ENCODE assay signal across 2 cellular contexts in the genomic region with DNA sequence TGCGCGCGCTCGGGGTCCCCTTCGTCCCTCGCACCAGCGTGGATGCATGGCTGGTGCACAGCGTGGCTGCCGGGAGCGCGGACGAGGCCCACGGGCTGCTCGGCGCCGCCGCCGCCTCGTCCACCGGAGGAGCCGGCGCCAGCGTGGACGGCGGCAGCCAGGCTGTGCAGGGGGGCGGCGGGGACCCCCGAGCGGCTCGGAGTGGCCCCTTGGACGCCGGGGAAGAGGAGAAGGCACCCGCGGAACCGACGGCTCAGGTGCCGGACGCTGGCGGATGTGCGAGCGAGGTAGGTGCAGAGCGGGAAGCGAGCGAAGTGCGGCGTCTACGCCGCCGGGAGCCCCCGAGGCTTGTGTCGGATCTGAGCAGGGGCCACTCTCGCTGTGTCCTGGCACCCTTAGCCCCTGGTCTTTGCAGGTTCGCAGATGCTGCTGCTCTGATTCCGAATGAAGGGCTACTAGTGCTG.
TF ChIP-seq lines count a peak whose summit lies in the region.

No MANE protein-coding gene starts in this region.

TF ChIP-seq in WTC11, 78 proteins besides CTCF, POLR2A, EP300 and RAD21:
- TF ChIP-seq, protein P1, sequence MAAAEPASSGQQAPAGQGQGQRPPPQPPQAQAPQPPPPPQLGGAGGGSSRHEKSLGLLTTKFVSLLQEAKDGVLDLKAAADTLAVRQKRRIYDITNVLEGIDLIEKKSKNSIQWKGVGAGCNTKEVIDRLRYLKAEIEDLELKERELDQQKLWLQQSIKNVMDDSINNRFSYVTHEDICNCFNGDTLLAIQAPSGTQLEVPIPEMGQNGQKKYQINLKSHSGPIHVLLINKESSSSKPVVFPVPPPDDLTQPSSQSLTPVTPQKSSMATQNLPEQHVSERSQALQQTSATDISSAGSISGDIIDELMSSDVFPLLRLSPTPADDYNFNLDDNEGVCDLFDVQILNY (CRISPR knock-in tag; IDR thresholded peaks at IDR 0.05): 0 out of 2 replicates have a peak, but pooled peaks have one; percentile 46
- TF ChIP-seq, protein P2, sequence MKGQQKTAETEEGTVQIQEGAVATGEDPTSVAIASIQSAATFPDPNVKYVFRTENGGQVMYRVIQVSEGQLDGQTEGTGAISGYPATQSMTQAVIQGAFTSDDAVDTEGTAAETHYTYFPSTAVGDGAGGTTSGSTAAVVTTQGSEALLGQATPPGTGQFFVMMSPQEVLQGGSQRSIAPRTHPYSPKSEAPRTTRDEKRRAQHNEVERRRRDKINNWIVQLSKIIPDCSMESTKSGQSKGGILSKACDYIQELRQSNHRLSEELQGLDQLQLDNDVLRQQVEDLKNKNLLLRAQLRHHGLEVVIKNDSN (CRISPR knock-in tag; IDR thresholded peaks at IDR 0.05): 0 out of 2 replicates have a peak, but pooled peaks have one; percentile 13
- TF ChIP-seq, protein P3, sequence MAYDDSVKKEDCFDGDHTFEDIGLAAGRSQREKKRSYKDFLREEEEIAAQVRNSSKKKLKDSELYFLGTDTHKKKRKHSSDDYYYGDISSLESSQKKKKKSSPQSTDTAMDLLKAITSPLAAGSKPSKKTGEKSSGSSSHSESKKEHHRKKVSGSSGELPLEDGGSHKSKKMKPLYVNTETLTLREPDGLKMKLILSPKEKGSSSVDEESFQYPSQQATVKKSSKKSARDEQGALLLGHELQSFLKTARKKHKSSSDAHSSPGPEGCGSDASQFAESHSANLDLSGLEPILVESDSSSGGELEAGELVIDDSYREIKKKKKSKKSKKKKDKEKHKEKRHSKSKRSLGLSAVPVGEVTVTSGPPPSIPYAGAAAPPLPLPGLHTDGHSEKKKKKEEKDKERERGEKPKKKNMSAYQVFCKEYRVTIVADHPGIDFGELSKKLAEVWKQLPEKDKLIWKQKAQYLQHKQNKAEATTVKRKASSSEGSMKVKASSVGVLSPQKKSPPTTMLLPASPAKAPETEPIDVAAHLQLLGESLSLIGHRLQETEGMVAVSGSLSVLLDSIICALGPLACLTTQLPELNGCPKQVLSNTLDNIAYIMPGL (CRISPR knock-in tag; IDR thresholded peaks at IDR 0.05): peak; percentile 39; the same call in 1 of the 2 replicates
- TF ChIP-seq, protein P4, sequence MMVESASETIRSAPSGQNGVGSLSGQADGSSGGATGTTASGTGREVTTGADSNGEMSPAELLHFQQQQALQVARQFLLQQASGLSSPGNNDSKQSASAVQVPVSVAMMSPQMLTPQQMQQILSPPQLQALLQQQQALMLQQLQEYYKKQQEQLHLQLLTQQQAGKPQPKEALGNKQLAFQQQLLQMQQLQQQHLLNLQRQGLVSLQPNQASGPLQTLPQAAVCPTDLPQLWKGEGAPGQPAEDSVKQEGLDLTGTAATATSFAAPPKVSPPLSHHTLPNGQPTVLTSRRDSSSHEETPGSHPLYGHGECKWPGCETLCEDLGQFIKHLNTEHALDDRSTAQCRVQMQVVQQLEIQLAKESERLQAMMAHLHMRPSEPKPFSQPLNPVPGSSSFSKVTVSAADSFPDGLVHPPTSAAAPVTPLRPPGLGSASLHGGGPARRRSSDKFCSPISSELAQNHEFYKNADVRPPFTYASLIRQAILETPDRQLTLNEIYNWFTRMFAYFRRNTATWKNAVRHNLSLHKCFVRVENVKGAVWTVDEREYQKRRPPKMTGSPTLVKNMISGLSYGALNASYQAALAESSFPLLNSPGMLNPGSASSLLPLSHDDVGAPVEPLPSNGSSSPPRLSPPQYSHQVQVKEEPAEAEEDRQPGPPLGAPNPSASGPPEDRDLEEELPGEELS (CRISPR knock-in tag; IDR thresholded peaks at IDR 0.05): peak; percentile 54; the same call in 1 of the 2 replicates
- TF ChIP-seq, protein P5, sequence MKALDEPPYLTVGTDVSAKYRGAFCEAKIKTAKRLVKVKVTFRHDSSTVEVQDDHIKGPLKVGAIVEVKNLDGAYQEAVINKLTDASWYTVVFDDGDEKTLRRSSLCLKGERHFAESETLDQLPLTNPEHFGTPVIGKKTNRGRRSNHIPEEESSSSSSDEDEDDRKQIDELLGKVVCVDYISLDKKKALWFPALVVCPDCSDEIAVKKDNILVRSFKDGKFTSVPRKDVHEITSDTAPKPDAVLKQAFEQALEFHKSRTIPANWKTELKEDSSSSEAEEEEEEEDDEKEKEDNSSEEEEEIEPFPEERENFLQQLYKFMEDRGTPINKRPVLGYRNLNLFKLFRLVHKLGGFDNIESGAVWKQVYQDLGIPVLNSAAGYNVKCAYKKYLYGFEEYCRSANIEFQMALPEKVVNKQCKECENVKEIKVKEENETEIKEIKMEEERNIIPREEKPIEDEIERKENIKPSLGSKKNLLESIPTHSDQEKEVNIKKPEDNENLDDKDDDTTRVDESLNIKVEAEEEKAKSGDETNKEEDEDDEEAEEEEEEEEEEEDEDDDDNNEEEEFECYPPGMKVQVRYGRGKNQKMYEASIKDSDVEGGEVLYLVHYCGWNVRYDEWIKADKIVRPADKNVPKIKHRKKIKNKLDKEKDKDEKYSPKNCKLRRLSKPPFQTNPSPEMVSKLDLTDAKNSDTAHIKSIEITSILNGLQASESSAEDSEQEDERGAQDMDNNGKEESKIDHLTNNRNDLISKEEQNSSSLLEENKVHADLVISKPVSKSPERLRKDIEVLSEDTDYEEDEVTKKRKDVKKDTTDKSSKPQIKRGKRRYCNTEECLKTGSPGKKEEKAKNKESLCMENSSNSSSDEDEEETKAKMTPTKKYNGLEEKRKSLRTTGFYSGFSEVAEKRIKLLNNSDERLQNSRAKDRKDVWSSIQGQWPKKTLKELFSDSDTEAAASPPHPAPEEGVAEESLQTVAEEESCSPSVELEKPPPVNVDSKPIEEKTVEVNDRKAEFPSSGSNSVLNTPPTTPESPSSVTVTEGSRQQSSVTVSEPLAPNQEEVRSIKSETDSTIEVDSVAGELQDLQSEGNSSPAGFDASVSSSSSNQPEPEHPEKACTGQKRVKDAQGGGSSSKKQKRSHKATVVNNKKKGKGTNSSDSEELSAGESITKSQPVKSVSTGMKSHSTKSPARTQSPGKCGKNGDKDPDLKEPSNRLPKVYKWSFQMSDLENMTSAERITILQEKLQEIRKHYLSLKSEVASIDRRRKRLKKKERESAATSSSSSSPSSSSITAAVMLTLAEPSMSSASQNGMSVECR (CRISPR knock-in tag; IDR thresholded peaks at IDR 0.05; ENCODE audit: borderline replicate concordance): peak; percentile 25; the same call in 1 of the 2 replicates

TF ChIP-seq in K562, 482 proteins besides CTCF, POLR2A, EP300 and RAD21 (continues in another document):
- TF ChIP-seq, protein P6, sequence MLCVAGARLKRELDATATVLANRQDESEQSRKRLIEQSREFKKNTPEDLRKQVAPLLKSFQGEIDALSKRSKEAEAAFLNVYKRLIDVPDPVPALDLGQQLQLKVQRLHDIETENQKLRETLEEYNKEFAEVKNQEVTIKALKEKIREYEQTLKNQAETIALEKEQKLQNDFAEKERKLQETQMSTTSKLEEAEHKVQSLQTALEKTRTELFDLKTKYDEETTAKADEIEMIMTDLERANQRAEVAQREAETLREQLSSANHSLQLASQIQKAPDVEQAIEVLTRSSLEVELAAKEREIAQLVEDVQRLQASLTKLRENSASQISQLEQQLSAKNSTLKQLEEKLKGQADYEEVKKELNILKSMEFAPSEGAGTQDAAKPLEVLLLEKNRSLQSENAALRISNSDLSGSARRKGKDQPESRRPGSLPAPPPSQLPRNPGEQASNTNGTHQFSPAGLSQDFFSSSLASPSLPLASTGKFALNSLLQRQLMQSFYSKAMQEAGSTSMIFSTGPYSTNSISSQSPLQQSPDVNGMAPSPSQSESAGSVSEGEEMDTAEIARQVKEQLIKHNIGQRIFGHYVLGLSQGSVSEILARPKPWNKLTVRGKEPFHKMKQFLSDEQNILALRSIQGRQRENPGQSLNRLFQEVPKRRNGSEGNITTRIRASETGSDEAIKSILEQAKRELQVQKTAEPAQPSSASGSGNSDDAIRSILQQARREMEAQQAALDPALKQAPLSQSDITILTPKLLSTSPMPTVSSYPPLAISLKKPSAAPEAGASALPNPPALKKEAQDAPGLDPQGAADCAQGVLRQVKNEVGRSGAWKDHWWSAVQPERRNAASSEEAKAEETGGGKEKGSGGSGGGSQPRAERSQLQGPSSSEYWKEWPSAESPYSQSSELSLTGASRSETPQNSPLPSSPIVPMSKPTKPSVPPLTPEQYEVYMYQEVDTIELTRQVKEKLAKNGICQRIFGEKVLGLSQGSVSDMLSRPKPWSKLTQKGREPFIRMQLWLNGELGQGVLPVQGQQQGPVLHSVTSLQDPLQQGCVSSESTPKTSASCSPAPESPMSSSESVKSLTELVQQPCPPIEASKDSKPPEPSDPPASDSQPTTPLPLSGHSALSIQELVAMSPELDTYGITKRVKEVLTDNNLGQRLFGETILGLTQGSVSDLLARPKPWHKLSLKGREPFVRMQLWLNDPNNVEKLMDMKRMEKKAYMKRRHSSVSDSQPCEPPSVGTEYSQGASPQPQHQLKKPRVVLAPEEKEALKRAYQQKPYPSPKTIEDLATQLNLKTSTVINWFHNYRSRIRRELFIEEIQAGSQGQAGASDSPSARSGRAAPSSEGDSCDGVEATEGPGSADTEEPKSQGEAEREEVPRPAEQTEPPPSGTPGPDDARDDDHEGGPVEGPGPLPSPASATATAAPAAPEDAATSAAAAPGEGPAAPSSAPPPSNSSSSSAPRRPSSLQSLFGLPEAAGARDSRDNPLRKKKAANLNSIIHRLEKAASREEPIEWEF (CRISPR knock-in tag; IDR thresholded peaks at IDR 0.05): 0 out of 2 replicates have a peak, but pooled peaks have one; percentile 37
- TF ChIP-seq ZBTB7A (IDR thresholded peaks at IDR 0.05; ENCODE audit: borderline replicate concordance, control insufficient read depth, low read depth, low read length) (peak; percentile 8; the same call in 1 of the 2 replicates), RB1 (IDR thresholded peaks at IDR 0.05; ENCODE audit: low read depth) (0 out of 2 replicates have a peak, but pooled peaks have one; percentile 30), ZSCAN29 (IDR thresholded peaks at IDR 0.05) (peak; percentile 99), RBBP5 (IDR thresholded peaks at IDR 0.05; ENCODE audit: borderline replicate concordance, insufficient read depth, low read length, poor library complexity, severe bottlenecking) (peak; percentile 81), L3MBTL2 (IDR thresholded peaks at IDR 0.05) (peak; percentile 86), KDM5B (IDR thresholded peaks at IDR 0.05; ENCODE audit: insufficient replicate concordance, low read depth, low read length) (peak; percentile 25)
- TF ChIP-seq, protein P7, sequence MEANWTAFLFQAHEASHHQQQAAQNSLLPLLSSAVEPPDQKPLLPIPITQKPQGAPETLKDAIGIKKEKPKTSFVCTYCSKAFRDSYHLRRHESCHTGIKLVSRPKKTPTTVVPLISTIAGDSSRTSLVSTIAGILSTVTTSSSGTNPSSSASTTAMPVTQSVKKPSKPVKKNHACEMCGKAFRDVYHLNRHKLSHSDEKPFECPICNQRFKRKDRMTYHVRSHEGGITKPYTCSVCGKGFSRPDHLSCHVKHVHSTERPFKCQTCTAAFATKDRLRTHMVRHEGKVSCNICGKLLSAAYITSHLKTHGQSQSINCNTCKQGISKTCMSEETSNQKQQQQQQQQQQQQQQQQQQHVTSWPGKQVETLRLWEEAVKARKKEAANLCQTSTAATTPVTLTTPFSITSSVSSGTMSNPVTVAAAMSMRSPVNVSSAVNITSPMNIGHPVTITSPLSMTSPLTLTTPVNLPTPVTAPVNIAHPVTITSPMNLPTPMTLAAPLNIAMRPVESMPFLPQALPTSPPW (CRISPR knock-in tag; IDR thresholded peaks at IDR 0.05): 0 out of 2 replicates have a peak, but pooled peaks have one; percentile 14
- TF ChIP-seq, protein P8, sequence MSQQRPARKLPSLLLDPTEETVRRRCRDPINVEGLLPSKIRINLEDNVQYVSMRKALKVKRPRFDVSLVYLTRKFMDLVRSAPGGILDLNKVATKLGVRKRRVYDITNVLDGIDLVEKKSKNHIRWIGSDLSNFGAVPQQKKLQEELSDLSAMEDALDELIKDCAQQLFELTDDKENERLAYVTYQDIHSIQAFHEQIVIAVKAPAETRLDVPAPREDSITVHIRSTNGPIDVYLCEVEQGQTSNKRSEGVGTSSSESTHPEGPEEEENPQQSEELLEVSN (IDR thresholded peaks at IDR 0.05; ENCODE audit: borderline replicate concordance in 1 of 2, extremely low read depth in 1 of 2, insufficient read depth in 1 of 2, insufficient read length in 1 of 2, low read depth in 1 of 2, low read length in 1 of 2, poor library complexity in 1 of 2, severe bottlenecking in 1 of 2): peak; percentile 72 to 87
- TF ChIP-seq, protein P9, sequence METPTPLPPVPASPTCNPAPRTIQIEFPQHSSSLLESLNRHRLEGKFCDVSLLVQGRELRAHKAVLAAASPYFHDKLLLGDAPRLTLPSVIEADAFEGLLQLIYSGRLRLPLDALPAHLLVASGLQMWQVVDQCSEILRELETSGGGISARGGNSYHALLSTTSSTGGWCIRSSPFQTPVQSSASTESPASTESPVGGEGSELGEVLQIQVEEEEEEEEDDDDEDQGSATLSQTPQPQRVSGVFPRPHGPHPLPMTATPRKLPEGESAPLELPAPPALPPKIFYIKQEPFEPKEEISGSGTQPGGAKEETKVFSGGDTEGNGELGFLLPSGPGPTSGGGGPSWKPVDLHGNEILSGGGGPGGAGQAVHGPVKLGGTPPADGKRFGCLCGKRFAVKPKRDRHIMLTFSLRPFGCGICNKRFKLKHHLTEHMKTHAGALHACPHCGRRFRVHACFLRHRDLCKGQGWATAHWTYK (CRISPR knock-in tag; IDR thresholded peaks at IDR 0.05): 0 out of 2 replicates have a peak, but pooled peaks have one; percentile 20
